In the genomic region with DNA sequence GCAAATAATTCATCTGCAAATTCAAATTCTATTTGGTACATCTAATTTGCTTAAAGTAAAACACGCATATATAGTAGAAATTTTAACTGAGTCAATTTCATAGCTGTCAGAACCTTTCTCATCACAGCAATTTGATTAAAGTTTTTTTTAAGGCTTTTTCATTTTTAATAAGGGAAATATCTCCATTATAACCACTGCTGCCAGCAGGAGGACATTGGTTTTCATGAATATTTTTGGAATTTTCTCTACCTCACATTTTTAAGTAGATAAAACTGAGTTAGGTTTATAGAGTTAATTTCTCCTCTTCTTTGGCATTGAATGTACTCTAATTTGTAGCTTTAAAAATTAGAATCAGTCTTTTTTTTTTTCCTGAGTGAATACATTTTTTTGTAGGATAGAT, we compare ENCODE assay signal across 15 cellular contexts.
DNase-seq lines count a peak whose midpoint lies in the region; ATAC-seq and TF ChIP-seq lines count a peak whose summit lies in the region.
"Had no signal": no experiment of that assay in that cellular context is flagged by ENCODE, and none has a peak within 500 bp of the region (broad histone marks: within the 10 kb centered on the region; RNA-seq: fewer than 3 reads in every experiment).

No MANE protein-coding gene starts in this region.

- H3K4me1 Mint-ChIP-seq in glutamatergic neuron (ENCODE audit: low read depth, unreplicated experiment) (peaks cover 18% of the 10 kb centered on the region), type B pancreatic cell (ENCODE audit: unreplicated experiment) (peaks cover 12% of the 10 kb centered on the region)

- ATAC-seq in HG03565 (IDR thresholded peaks at IDR 0.05; ENCODE audit: unreplicated experiment) (no peak), GM21390 (IDR thresholded peaks at IDR 0.05; ENCODE audit: unreplicated experiment) (no peak)
- ATAC-seq: HCT116 had no signal

- no peak for TF ChIP-seq CTCF in LNCaP clone FGC (IDR thresholded peaks at IDR 0.05; ENCODE audit: control insufficient read depth, extremely low read depth, insufficient read depth)
- TF ChIP-seq CTCF in cardiac fibroblast (IDR thresholded peaks at IDR 0.05; ENCODE audit: low read depth, low read length): peak; percentile 17
- peak; percentile 15 for TF ChIP-seq CTCF in glutamatergic neuron (IDR thresholded peaks at IDR 0.05; ENCODE audit: partially characterized antibody, unreplicated experiment)
- TF ChIP-seq CTCF in type B pancreatic cell (conservative IDR thresholded peaks at IDR 0.05): peak; percentile 61

- H3K9me3 Mint-ChIP-seq in glutamatergic neuron (ENCODE audit: unreplicated experiment) (peaks cover 5% of the 10 kb centered on the region), type B pancreatic cell (no peaks in the 10 kb centered on the region)

- H3K4me3 ChIP-seq in LNCaP clone FGC (ENCODE audit: low read depth, low read length) (0 out of 2 replicates have a peak overlapping the region, but pooled peaks have one; percentile 9), cardiac fibroblast (replicated peaks in 1 of 2; ENCODE audit: low read depth in 2 of 2, low read length in 2 of 2) (no peak overlapping the region)
- H3K4me3 ChIP-seq: K562 had no signal

- H3K36me3 Mint-ChIP-seq in glutamatergic neuron (ENCODE audit: unreplicated experiment) (peaks cover 6% of the 10 kb centered on the region), type B pancreatic cell (no peaks in the 10 kb centered on the region)

- H3K27me3 Mint-ChIP-seq in glutamatergic neuron (ENCODE audit: unreplicated experiment) (no peaks in the 10 kb centered on the region), type B pancreatic cell (no peaks in the 10 kb centered on the region)

- no peak for DNase-seq in LNCaP clone FGC (ENCODE audit: low read depth)
- no peak for DNase-seq in cardiac fibroblast (ENCODE audit: low read depth in 2 of 2)
- no peak for DNase-seq in glutamatergic neuron
- no peak for DNase-seq in type B pancreatic cell (ENCODE audit: extremely low spot score, unreplicated experiment)
- no peak for DNase-seq in superior temporal gyrus (ENCODE audit: extremely low spot score)
- DNase-seq: GF-D8; GOT3; NCI-H1694 treated with DMSO at 0.1 percent for 48 hours; NCI-H748 treated with DMSO at 0.1 percent for 48 hours; NK-92 treated with Interleukin-12 subunit alpha and Interleukin-12 subunit beta, amount 100 ng/mL, for 24 hours; Right ventricle myocardium superior had no signal

- H3K27ac Mint-ChIP-seq in glutamatergic neuron (ENCODE audit: unreplicated experiment) (no peak overlapping the region), type B pancreatic cell (no peak overlapping the region)

- H3K4me3 Mint-ChIP-seq in glutamatergic neuron (ENCODE audit: unreplicated experiment) (no peak overlapping the region), type B pancreatic cell (no peak overlapping the region)
